8 cellular contexts compared by ENCODE assay signal in genomic region chr7:92904292-92905131, GRCh38.
DNase-seq lines count a peak whose midpoint lies in the region; ATAC-seq and TF ChIP-seq lines count a peak whose summit lies in the region.

No MANE protein-coding gene starts in this region.

- H3K9me3 ChIP-seq in CD4-positive, alpha-beta T cell (ENCODE audit: control insufficient read depth, low read length): no peaks in the 10 kb centered on the region

- no peaks in the 10 kb centered on the region for H3K36me3 Mint-ChIP-seq in CD4-positive, alpha-beta T cell (ENCODE audit: low read depth)

- H3K27ac Mint-ChIP-seq in CD4-positive, alpha-beta T cell: no peak overlapping the region

- H3K4me1 Mint-ChIP-seq in CD4-positive, alpha-beta T cell (ENCODE audit: low read depth): peaks cover 17% of the 10 kb centered on the region

- ATAC-seq in CD4-positive, alpha-beta T cell (ENCODE audit: poor library complexity): peak; percentile 99
- ATAC-seq in GM21423 (IDR thresholded peaks at IDR 0.05; ENCODE audit: unreplicated experiment): peak; percentile 99

- POLR2A ChIA-PET in CD4-positive, alpha-beta T cell (lab: Charles Lee): interaction anchor here (0.5 kb wide), 1 partner anchor 32 kb away, joined by 3 read pairs; no protein-coding TSS in a partner anchor

- no peak overlapping the region for H3K27ac ChIP-seq in CD4-positive, alpha-beta T cell (ENCODE audit: low read depth, low read length)

- CTCF ChIA-PET in CD4-positive, alpha-beta T cell (lab: Charles Lee): no interaction called here

- no peak overlapping the region for H3K4me3 Mint-ChIP-seq in CD4-positive, alpha-beta T cell

- peak; percentile 19 to 71 (median 60) for DNase-seq in CD4-positive, alpha-beta T cell
- peak; percentile 85 for DNase-seq in HS-27A (ENCODE audit: low read depth)
- DNase-seq in activated CD4-positive, alpha-beta T cell treated with anti-CD3 and anti-CD28 coated beads for 1 hour: peak; percentile 64
- peak; percentile 50 for DNase-seq in effector CD4-positive, alpha-beta T cell
- DNase-seq in stimulated activated CD4-positive, alpha-beta T cell treated with anti-CD3 and anti-CD28 coated beads, Interleukin-1b, Interleukin-23, amount 100 ng/mL, for 1 hour (ENCODE audit: low read depth in 2 of 2): peak; percentile 55 to 65
- no peak for DNase-seq in NCI-H146 (lab: John Stamatoyannopoulos, UW)
- no peak for DNase-seq in COLO668 (lab: John Stamatoyannopoulos, UW; ENCODE audit: unreplicated experiment)

- no peaks in the 10 kb centered on the region for H3K9me3 Mint-ChIP-seq in CD4-positive, alpha-beta T cell

- no peaks in the 10 kb centered on the region for H3K27me3 Mint-ChIP-seq in CD4-positive, alpha-beta T cell

- TF ChIP-seq CTCF in CD4-positive, alpha-beta T cell (IDR thresholded peaks at IDR 0.05): no peak

- H3K27me3 ChIP-seq in CD4-positive, alpha-beta T cell (ENCODE audit: control insufficient read depth, insufficient read depth, low read length): no peaks in the 10 kb centered on the region

- intact Hi-C loops in CD4-positive, alpha-beta T cell (cut with DNase I, micrococcal nuclease): loop anchor here in 1 of 2 experiments (5.0 kb wide), 1 partner anchor 67 kb away; the partner anchor contains the start of gene CDK6

Comparison
In these comparisons a context has a peak if more than half of its experiments do, and no peak if none do; other contexts are left out.
1. DNase-seq: peak in CD4-positive, alpha-beta T cell (10 of 10), HS-27A (single experiment), activated CD4-positive, alpha-beta T cell treated with anti-CD3 and anti-CD28 coated beads for 1 hour (single experiment), effector CD4-positive, alpha-beta T cell (single experiment) and stimulated activated CD4-positive, alpha-beta T cell treated with anti-CD3 and anti-CD28 coated beads, Interleukin-1b, Interleukin-23, amount 100 ng/mL, for 1 hour (2 of 2); none in NCI-H146 (single experiment) and COLO668 (single experiment).